26 cellular contexts compared by ENCODE assay signal in the genomic region with DNA sequence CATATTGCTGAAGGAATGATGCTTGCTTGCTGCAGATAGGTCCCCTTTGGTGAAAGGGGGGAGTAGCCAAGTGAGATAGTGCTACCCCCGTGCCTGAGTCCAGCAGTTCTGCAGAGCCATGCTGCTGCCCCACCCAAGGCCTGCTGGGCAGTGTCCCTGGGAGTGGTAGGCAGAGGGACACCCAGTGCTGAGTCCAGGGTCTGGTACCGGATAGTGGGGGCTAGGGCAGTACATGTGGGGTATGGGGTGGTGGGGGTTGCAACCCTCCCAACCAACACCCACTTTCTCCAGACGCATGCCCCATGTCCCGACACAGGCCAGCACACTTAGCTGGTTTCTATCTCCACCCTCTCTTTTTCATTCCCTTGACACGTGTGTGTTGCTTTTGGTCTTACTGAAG.
DNase-seq lines count a peak whose midpoint lies in the region; ATAC-seq lines count a peak whose summit lies in the region.
"Had no signal": no experiment of that assay in that cellular context is flagged by ENCODE, and none has a peak within 500 bp of the region (broad histone marks: within the 10 kb centered on the region; RNA-seq: fewer than 3 reads in every experiment).

No MANE protein-coding gene starts in this region.

- H3K4me3 Mint-ChIP-seq in activated naive CD8-positive, alpha-beta T cell: no peak overlapping the region
- H3K4me3 Mint-ChIP-seq in activated naive CD8-positive, alpha-beta T cell treated with anti-CD3 and anti-CD28 coated beads, Interleukin-2, amount 50 U/mL, for 24 hours: no peak overlapping the region
- no peak overlapping the region for H3K4me3 Mint-ChIP-seq in activated naive CD8-positive, alpha-beta T cell treated with anti-CD3 and anti-CD28 coated beads, Interleukin-2, amount 10 ng/mL, durations not matched to agents 7 days and 5 days
- H3K4me3 Mint-ChIP-seq in T-helper 17 cell: no peak overlapping the region
- H3K4me3 Mint-ChIP-seq: CD4-positive, alpha-beta memory T cell; GM23338; H9 had no signal

- H3K14ac ChIP-seq in neuronal stem cell (ENCODE audit: low read length): peak overlapping the region; percentile 63

- H2AFZ ChIP-seq in neuronal stem cell (ENCODE audit: low read length): no peak overlapping the region
- H2AFZ ChIP-seq: GM23338 had no signal

- H3K27ac Mint-ChIP-seq in activated naive CD8-positive, alpha-beta T cell: peak overlapping the region; percentile 84
- no peak overlapping the region for H3K27ac Mint-ChIP-seq in activated naive CD8-positive, alpha-beta T cell treated with anti-CD3 and anti-CD28 coated beads, Interleukin-2, amount 50 U/mL, for 24 hours
- no peak overlapping the region for H3K27ac Mint-ChIP-seq in activated naive CD8-positive, alpha-beta T cell treated with anti-CD3 and anti-CD28 coated beads, Interleukin-2, amount 10 ng/mL, durations not matched to agents 7 days and 5 days
- H3K27ac Mint-ChIP-seq in T-helper 17 cell: no peak overlapping the region
- H3K27ac Mint-ChIP-seq: GM23338 had no signal

- no peak for DNase-seq in activated naive CD8-positive, alpha-beta T cell treated with anti-CD3 and anti-CD28 coated beads, Interleukin-2, amount 50 U/mL, for 24 hours
- no peak for DNase-seq in activated naive CD8-positive, alpha-beta T cell treated with anti-CD3 and anti-CD28 coated beads, Interleukin-2, amount 10 ng/mL, durations not matched to agents 7 days and 5 days
- DNase-seq in neuronal stem cell (ENCODE audit: low spot score) (no peak), sciatic nerve (ENCODE audit: low spot score) (no peak), T-helper 17 cell (no peak)
- DNase-seq: AML-193; CD4-positive, alpha-beta memory T cell; COR-L47; H9; Karpas-422; NCI-H1092; NCI-H1436; NCI-H187; NCI-H2081 treated with DMSO at 0.1 percent for 48 hours; NCI-H2171; NCI-H226; NCI-H510A; NCI-H69; SHP77 had no signal

- H3K27ac ChIP-seq in neuronal stem cell (replicated peaks; ENCODE audit: low read length): no peak overlapping the region
- H3K27ac ChIP-seq: A549, RWPE1 had no signal

- no peak for ATAC-seq in activated naive CD8-positive, alpha-beta T cell treated with anti-CD3 and anti-CD28 coated beads, Interleukin-2, amount 50 U/mL, for 24 hours
- ATAC-seq in activated naive CD8-positive, alpha-beta T cell treated with anti-CD3 and anti-CD28 coated beads, Interleukin-2, amount 10 ng/mL, durations not matched to agents 7 days and 5 days (ENCODE audit: low read depth): peak; percentile 33
- ATAC-seq in GM19328 (IDR thresholded peaks at IDR 0.05; ENCODE audit: unreplicated experiment) (no peak), sciatic nerve (no peak), T-helper 17 cell (no peak)
- ATAC-seq: A549, GM23338, Panc1 had no signal

- intact Hi-C loops in sciatic nerve (cut with DNase I): no loop called here

- H3K9me3 Mint-ChIP-seq in activated naive CD8-positive, alpha-beta T cell (ENCODE audit: low read depth): no peaks in the 10 kb centered on the region
- no peaks in the 10 kb centered on the region for H3K9me3 Mint-ChIP-seq in activated naive CD8-positive, alpha-beta T cell treated with anti-CD3 and anti-CD28 coated beads, Interleukin-2, amount 50 U/mL, for 24 hours
- H3K9me3 Mint-ChIP-seq in activated naive CD8-positive, alpha-beta T cell treated with anti-CD3 and anti-CD28 coated beads, Interleukin-2, amount 10 ng/mL, durations not matched to agents 7 days and 5 days: no peaks in the 10 kb centered on the region
- H3K9me3 Mint-ChIP-seq: GM23338, H9 had no signal

- no peak overlapping the region for H3K4ac ChIP-seq in neuronal stem cell (ENCODE audit: low read length)

- H3K9ac ChIP-seq in neuronal stem cell (ENCODE audit: low read depth, low read length, poor library complexity): no peak overlapping the region
- H3K9ac ChIP-seq: BLaER1 treated with 17β-estradiol and CSF1 and Interleukin-3, amounts not matched to agents 10 nM and 100 nM had no signal

- no CpG with 5 or more reads among the region's 5 CpGs for whole genome bisulfite sequencing in neuronal stem cell (ENCODE audit: extremely low coverage in 2 of 2, insufficient read length in 2 of 2, insufficient replicate concordance in 1 of 2), 2 donors

- peaks cover 8 to 73% of the 10 kb centered on the region in 2 donors for H3K36me3 ChIP-seq in neuronal stem cell (replicated peaks in 1 of 2; ENCODE audit: control insufficient read depth in 2 of 2, insufficient read depth in 2 of 2, low read length in 2 of 2)

- peaks cover 13% of the 10 kb centered on the region for H3K36me3 Mint-ChIP-seq in activated naive CD8-positive, alpha-beta T cell
- H3K36me3 Mint-ChIP-seq in activated naive CD8-positive, alpha-beta T cell treated with anti-CD3 and anti-CD28 coated beads, Interleukin-2, amount 50 U/mL, for 24 hours (ENCODE audit: low read depth): peaks cover 74% of the 10 kb centered on the region
- H3K36me3 Mint-ChIP-seq in activated naive CD8-positive, alpha-beta T cell treated with anti-CD3 and anti-CD28 coated beads, Interleukin-2, amount 10 ng/mL, durations not matched to agents 7 days and 5 days: peaks cover 30% of the 10 kb centered on the region
- H3K36me3 Mint-ChIP-seq in T-helper 17 cell (ENCODE audit: low read depth): peaks cover 15% of the 10 kb centered on the region

- no peak overlapping the region for H2BK12ac ChIP-seq in neuronal stem cell (ENCODE audit: low read length)

- H3K4me2 ChIP-seq in neuronal stem cell (ENCODE audit: insufficient read depth, low read length, poor library complexity, severe bottlenecking): no peak overlapping the region
- H3K4me2 ChIP-seq: A549, GM23338 had no signal

- no peaks in the 10 kb centered on the region for H3K27me3 Mint-ChIP-seq in activated naive CD8-positive, alpha-beta T cell
- no peaks in the 10 kb centered on the region for H3K27me3 Mint-ChIP-seq in activated naive CD8-positive, alpha-beta T cell treated with anti-CD3 and anti-CD28 coated beads, Interleukin-2, amount 50 U/mL, for 24 hours
- H3K27me3 Mint-ChIP-seq in activated naive CD8-positive, alpha-beta T cell treated with anti-CD3 and anti-CD28 coated beads, Interleukin-2, amount 10 ng/mL, durations not matched to agents 7 days and 5 days: no peaks in the 10 kb centered on the region
- H3K27me3 Mint-ChIP-seq in T-helper 17 cell: no peaks in the 10 kb centered on the region
- H3K27me3 Mint-ChIP-seq: CD4-positive, alpha-beta memory T cell had no signal

- H2BK15ac ChIP-seq in neuronal stem cell (ENCODE audit: low read length): no peak overlapping the region

- no peak overlapping the region for H2BK5ac ChIP-seq in neuronal stem cell (ENCODE audit: low read length)

- H2AK5ac ChIP-seq in neuronal stem cell (ENCODE audit: low read depth, low read length): no peak overlapping the region

- POLR2A ChIA-PET in activated naive CD8-positive, alpha-beta T cell treated with anti-CD3 and anti-CD28 coated beads, Interleukin-2, amount 10 ng/mL, durations not matched to agents 7 days and 5 days (lab: Charles Lee): no interaction called here

- H3K18ac ChIP-seq in neuronal stem cell (ENCODE audit: low read length): peak overlapping the region; percentile 8

- H3K9me3 ChIP-seq in neuronal stem cell (replicated peaks in 1 of 2; ENCODE audit: control insufficient read depth in 2 of 2, insufficient read depth in 1 of 2, low read depth in 1 of 2, low read length in 2 of 2) (peaks cover 0 to 3% of the 10 kb centered on the region in 2 donors), T-helper 17 cell (ENCODE audit: control insufficient read depth, low read length, poor library complexity, severe bottlenecking) (no peaks in the 10 kb centered on the region)
- H3K9me3 ChIP-seq: A549; BLaER1 treated with 17β-estradiol and CSF1 and Interleukin-3, amounts not matched to agents 10 nM and 100 nM had no signal

- peaks cover 11 to 12% of the 10 kb centered on the region in 2 donors for H3K4me1 ChIP-seq in neuronal stem cell (ENCODE audit: control insufficient read depth in 2 of 2, insufficient read depth in 1 of 2, low read depth in 1 of 2, low read length in 2 of 2)
- H3K4me1 ChIP-seq: A549 had no signal

- H3K27me3 ChIP-seq in neuronal stem cell (ENCODE audit: control insufficient read depth in 3 of 3, insufficient read depth in 3 of 3, low read depth in 1 of 3, low read length in 3 of 3): no peaks in the 10 kb centered on the region
- H3K27me3 ChIP-seq: BLaER1 treated with 17β-estradiol and CSF1 and Interleukin-3, amounts not matched to agents 10 nM and 100 nM had no signal

- no peaks in the 10 kb centered on the region for H3K79me1 ChIP-seq in neuronal stem cell (ENCODE audit: low read depth, low read length)

- peaks cover 12% of the 10 kb centered on the region for H3K4me1 Mint-ChIP-seq in activated naive CD8-positive, alpha-beta T cell (ENCODE audit: low read depth)
- H3K4me1 Mint-ChIP-seq in activated naive CD8-positive, alpha-beta T cell treated with anti-CD3 and anti-CD28 coated beads, Interleukin-2, amount 50 U/mL, for 24 hours: peaks cover 13% of the 10 kb centered on the region
- peaks cover 10% of the 10 kb centered on the region for H3K4me1 Mint-ChIP-seq in activated naive CD8-positive, alpha-beta T cell treated with anti-CD3 and anti-CD28 coated beads, Interleukin-2, amount 10 ng/mL, durations not matched to agents 7 days and 5 days
- H3K4me1 Mint-ChIP-seq in T-helper 17 cell: peaks cover 13% of the 10 kb centered on the region

- H4K91ac ChIP-seq in neuronal stem cell (ENCODE audit: low read depth, low read length, poor library complexity): no peak overlapping the region

- peak overlapping the region in 1 of 2 donors; percentile 19 for H3K4me3 ChIP-seq in neuronal stem cell (ENCODE audit: low read length in 2 of 2)
- H3K4me3 ChIP-seq: A549; BLaER1 treated with 17β-estradiol and CSF1 and Interleukin-3, amounts not matched to agents 10 nM and 100 nM; GM23338 had no signal

- H2BK120ac ChIP-seq in neuronal stem cell (ENCODE audit: low read depth, low read length): no peak overlapping the region

- H4K8ac ChIP-seq in neuronal stem cell (ENCODE audit: low read depth, low read length): no peak overlapping the region

- H3K23ac ChIP-seq in neuronal stem cell (ENCODE audit: low read depth, low read length, poor library complexity): no peak overlapping the region
